ENCODE assay signal across 19 cellular contexts in the genomic region with DNA sequence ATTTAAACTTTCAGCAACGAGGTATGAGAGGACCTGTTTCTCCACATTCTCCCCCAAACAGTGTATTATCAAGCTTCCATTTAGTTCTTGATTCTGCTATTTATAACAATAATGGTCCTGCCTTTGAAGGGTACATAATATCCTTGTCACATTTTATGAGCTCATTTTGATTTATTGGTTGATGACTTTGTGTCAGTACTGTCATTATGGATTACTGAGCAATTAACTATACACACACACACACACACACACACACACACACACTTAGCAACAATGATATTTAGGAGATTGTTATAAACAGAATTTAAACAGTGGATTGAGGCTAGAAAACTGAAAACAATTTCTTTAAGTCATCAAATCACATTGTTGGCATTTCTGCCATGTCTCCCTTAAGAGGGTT. TPM values are rescaled to one million over a fixed set of nuclear protein-coding genes. Genes with fewer than 3 reads are reported as not detected.
DNase-seq lines count a peak whose midpoint lies in the region; ATAC-seq, FAIRE-seq and TF ChIP-seq lines count a peak whose summit lies in the region.
"Had no signal": no experiment of that assay in that cellular context is flagged by ENCODE, and none has a peak within 500 bp of the region (broad histone marks: within the 10 kb centered on the region; RNA-seq: fewer than 3 reads in every experiment).

No MANE protein-coding gene starts in this region.

- no peaks in the 10 kb centered on the region for H3K9me3 ChIP-seq in breast epithelium

- no peaks in the 10 kb centered on the region for H3K4me1 ChIP-seq in breast epithelium

- no peaks in the 10 kb centered on the region for H3K27me3 ChIP-seq in breast epithelium

- FAIRE-seq in GM12892 (lab: Jason Lieb, UNC): peak; percentile 27
- FAIRE-seq: GM12878, GM19239, HTR-8/SVneo had no signal

- no peak overlapping the region for H3K27ac ChIP-seq in breast epithelium
- H3K27ac ChIP-seq: RWPE1 had no signal

- TF ChIP-seq POLR2A in GM12892 (IDR thresholded peaks at IDR 0.05; ENCODE audit: low read depth, low read length) (no peak), breast epithelium (IDR thresholded peaks at IDR 0.05) (no peak)

- ATAC-seq in left colon: peak; percentile 63
- ATAC-seq in GM19324 (IDR thresholded peaks at IDR 0.05; ENCODE audit: low FRiP score, unreplicated experiment): no peak
- ATAC-seq: GM12878 had no signal

- TF ChIP-seq CTCF in breast epithelium (IDR thresholded peaks at IDR 0.05): no peak

- no peaks in the 10 kb centered on the region for H3K36me3 ChIP-seq in breast epithelium

- intact Hi-C loops in left colon (cut with DNase I, micrococcal nuclease) (no loop called here), breast epithelium (cut with DNase I; ENCODE audit: low total_unique reads) (no loop called here)

- DNase-seq in GM12892 (ENCODE audit: insufficient read length): no peak
- DNase-seq in NCI-H1417 (lab: John Stamatoyannopoulos, UW): peak in 2 of 3 experiments; percentile 86 to 98
- peak; percentile 96 for DNase-seq in NCI-H748 (lab: John Stamatoyannopoulos, UW; ENCODE audit: unreplicated experiment)
- DNase-seq in left colon: no peak
- DNase-seq in AG08396 (ENCODE audit: low spot score): no peak
- DNase-seq in breast epithelium (ENCODE audit: low spot score in 2 of 2): no peak
- DNase-seq: DMS79, HCEC 1CT, NCI-H2029 treated with DMSO at 0.1 percent for 48 hours had no signal

- H3K4me3 ChIP-seq in breast epithelium: no peak overlapping the region
- H3K4me3 ChIP-seq: GM12878 had no signal

RNA-seq across cellular contexts. Expression of gene TMIGD1, which starts 7.0 kb away (rescaled TPM):
- not detected for polyA plus RNA-seq in GM12892 (2012; ENCODE audit: missing spikeins)
- 100 to 1,000 TPM; 125 to 255 TPM for total RNA-seq in left colon
- total RNA-seq in breast epithelium: 1 to 10 TPM in 1 of 3 donors, not detected in 2; 1.6 TPM
- total RNA-seq: G401, GM12878, NCI-H460, SK-MEL-5 had no signal
- polyA plus RNA-seq: AG04450, BJ, GM12878 had no signal

RNA-seq across cellular contexts. Expression of gene BLMH, which starts 35.1 kb away (rescaled TPM):
- 35.6 TPM for polyA plus RNA-seq in GM12892 (2012; ENCODE audit: missing spikeins)
- 10 to 100 TPM; 17.7 to 18.8 TPM for total RNA-seq in left colon
- total RNA-seq in breast epithelium: 10 to 100 TPM; 20.5 to 29.4 (median 21.3) TPM

RNA-seq across cellular contexts. Expression of gene CPD, which starts 51.9 kb away (rescaled TPM):
- 4.4 TPM for polyA plus RNA-seq in GM12892 (2012; ENCODE audit: missing spikeins)
- total RNA-seq in left colon: 10 to 100 TPM; 79.8 to 90.8 TPM
- total RNA-seq in breast epithelium: 100 to 1,000 TPM in 1 of 3 donors, 10 to 100 TPM in 2; 74.1 to 110 (median 87.7) TPM

Comparison
In these comparisons a context has a peak if more than half of its experiments do, and no peak if none do; other contexts are left out.
1. DNase-seq: peak in NCI-H1417 (2 of 3) and NCI-H748 (single experiment); none in GM12892 (single experiment), left colon (0 of 2), AG08396 (single experiment) and breast epithelium (0 of 2).
2. RNA of gene TMIGD1, which starts 7.0 kb away (total RNA-seq): 125 to 255 TPM in left colon; 1.6 TPM in breast epithelium; every median in the first group is over 10 times any median in the second.